ENCODE assay signal across 25 cellular contexts in the genomic region with DNA sequence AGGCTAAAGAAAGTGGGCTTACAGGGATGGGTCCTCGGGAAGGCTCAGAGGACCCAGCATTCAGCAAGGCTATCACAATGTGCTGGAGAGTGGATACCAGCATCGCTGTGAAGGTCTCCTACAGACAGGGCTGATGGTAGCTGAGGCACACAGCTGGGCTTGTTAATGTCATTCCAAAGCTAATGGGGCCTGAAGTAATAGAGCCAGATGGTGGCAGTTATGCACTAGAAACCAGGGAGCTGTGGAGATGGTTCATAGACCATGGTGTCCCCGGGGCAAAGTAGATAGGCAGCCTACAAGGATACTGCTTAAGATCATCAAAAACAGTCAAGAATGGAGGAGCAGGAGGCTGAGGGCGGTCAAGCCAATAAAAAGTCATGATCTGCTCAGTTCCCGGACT. TPM values are rescaled to one million over a fixed set of nuclear protein-coding genes. Genes with fewer than 3 reads are reported as not detected.
DNase-seq lines count a peak whose midpoint lies in the region; ATAC-seq and TF ChIP-seq lines count a peak whose summit lies in the region.
"Had no signal": no experiment of that assay in that cellular context is flagged by ENCODE, and none has a peak within 500 bp of the region (broad histone marks: within the 10 kb centered on the region; RNA-seq: fewer than 3 reads in every experiment).

No MANE protein-coding gene starts in this region.

- H3K4me1 Mint-ChIP-seq in glutamatergic neuron (ENCODE audit: low read depth, unreplicated experiment): peaks cover 10% of the 10 kb centered on the region
- H3K4me1 Mint-ChIP-seq: CD4-positive, alpha-beta memory T cell had no signal

- H3K9me3 Mint-ChIP-seq in glutamatergic neuron (ENCODE audit: unreplicated experiment): peaks cover 3% of the 10 kb centered on the region

- peak overlapping the region; percentile 59 for H3K27ac Mint-ChIP-seq in glutamatergic neuron (ENCODE audit: unreplicated experiment)
- H3K27ac Mint-ChIP-seq: CD4-positive, alpha-beta memory T cell; HFFc6 had no signal

- H3K4me3 Mint-ChIP-seq in glutamatergic neuron (ENCODE audit: unreplicated experiment): peak overlapping the region; percentile 2
- H3K4me3 Mint-ChIP-seq: CD4-positive, alpha-beta memory T cell; HFFc6 had no signal

- H3K27me3 Mint-ChIP-seq in glutamatergic neuron (ENCODE audit: unreplicated experiment): no peaks in the 10 kb centered on the region

- TF ChIP-seq CTCF in glutamatergic neuron (IDR thresholded peaks at IDR 0.05; ENCODE audit: partially characterized antibody, unreplicated experiment): no peak

- ATAC-seq in GM21381 (IDR thresholded peaks at IDR 0.05; ENCODE audit: unreplicated experiment): no peak
- ATAC-seq: A549, GM12878, SK-N-SH treated with all-trans-retinoic acid at 6 μM for 48 hours had no signal

- peaks cover 6% of the 10 kb centered on the region for H3K36me3 Mint-ChIP-seq in glutamatergic neuron (ENCODE audit: unreplicated experiment)
- H3K36me3 Mint-ChIP-seq: CD4-positive, alpha-beta memory T cell had no signal

- peak; percentile 62 for DNase-seq in DMS 273 treated with DMSO at 0.1 percent for 48 hours (lab: John Stamatoyannopoulos, UW)
- DNase-seq in NCI-H446 (lab: John Stamatoyannopoulos, UW): peak; percentile 32 to 78
- no peak for DNase-seq in glutamatergic neuron
- peak; percentile 31 for DNase-seq in renal cortical epithelial cell (ENCODE audit: low read depth)
- no peak for DNase-seq in activated effector memory CD4-positive, alpha-beta T cell treated with anti-CD3 and anti-CD28 coated beads, Interleukin-2, amount 50 U/mL, for 16 hours
- DNase-seq in NAMALWA (ENCODE audit: low spot score): no peak
- DNase-seq: C1 segment of cervical spinal cord; CD4-positive, alpha-beta memory T cell; COR-L47; DMS79; EL; GDM1; GOT3; HFFc6; KBM-7; MV-4-11; NCI-H1105 treated with DMSO at 0.1 percent for 48 hours; NCI-H2081; NCI-H345; NCI-H524 treated with DMSO at 0.1 percent for 48 hours; SJCRH30 had no signal

RNA-seq across cellular contexts. Expression of gene BOC, which starts 24.8 kb away (rescaled TPM):
- 32.9 TPM for total RNA-seq in glutamatergic neuron (ENCODE audit: unreplicated experiment)
- total RNA-seq in renal cortical epithelial cell: 0.52 and 3.0 TPM in 2 replicates
- total RNA-seq: CD4-positive, alpha-beta memory T cell; GM12878 had no signal

Comparison
In these comparisons a context has a peak if more than half of its experiments do, and no peak if none do; other contexts are left out.
1. DNase-seq: peak in DMS 273 treated with DMSO at 0.1 percent for 48 hours (single experiment), NCI-H446 (2 of 2) and renal cortical epithelial cell (single experiment); none in glutamatergic neuron (single experiment), activated effector memory CD4-positive, alpha-beta T cell treated with anti-CD3 and anti-CD28 coated beads, Interleukin-2, amount 50 U/mL, for 16 hours (single experiment) and NAMALWA (single experiment).